4 cellular contexts compared by ENCODE assay signal in genomic region chr12:125074294-125074693, GRCh38. TPM values are rescaled to one million over a fixed set of nuclear protein-coding genes. Genes with fewer than 3 reads are reported as not detected.
DNase-seq lines count a peak whose midpoint lies in the region; ATAC-seq, FAIRE-seq and TF ChIP-seq lines count a peak whose summit lies in the region.
"Not testable (repeated sequence)": the region's sequence is repeated elsewhere in the genome, so short reads cannot be mapped to it uniquely, and the experiment has no call there.

No MANE protein-coding gene starts in this region.

- peaks cover 40% of the 10 kb centered on the region for H3K36me3 Mint-ChIP-seq in GM23338 (ENCODE audit: low read depth)

- H3F3A ChIP-seq in GM23338 (replicated peaks; ENCODE audit: low read depth), result not testable (repeated sequence)

- intact Hi-C loops in K562 (cut with micrococcal nuclease); HepG2 (cut with micrococcal nuclease; ENCODE audit: unreplicated experiment): not testable (repeated sequence)

- DNase-seq in GM23338 (ENCODE audit: low spot score); K562 (ENCODE audit: extremely low read depth in 1 of 4, low spot score in 3 of 4); HepG2 (ENCODE audit: low spot score): not testable (repeated sequence)

- TF ChIP-seq CTCF in GM23338 (conservative IDR thresholded peaks at IDR 0.05; ENCODE audit: low read depth in 2 of 2); HEK293 (tag by site-specific recombination; IDR thresholded peaks at IDR 0.05); K562 (IDR thresholded peaks at IDR 0.05 in 2 of 3, conservative IDR thresholded peaks at IDR 0.05 in 1 of 3; ENCODE audit: insufficient read depth in 2 of 3, low read depth in 1 of 3, low read length in 3 of 3); HepG2 (CRISPR knock-in tag; IDR thresholded peaks at IDR 0.05): not testable (repeated sequence)

- TF ChIP-seq RAD21 in K562 (CRISPR knock-in tag; conservative IDR thresholded peaks at IDR 0.05 in 1 of 2, IDR thresholded peaks at IDR 0.05 in 1 of 2); HepG2 (CRISPR knock-in tag; IDR thresholded peaks at IDR 0.05): not testable (repeated sequence)

- not testable (repeated sequence) for H3K9ac ChIP-seq in K562 (ENCODE audit: insufficient read depth in 1 of 2, low read depth in 2 of 2, low read length in 2 of 2); HepG2 (ENCODE audit: insufficient read depth, low read depth, low read length)

- not testable (repeated sequence) for H3K9me3 ChIP-seq in HEK293 (ENCODE audit: control insufficient read depth, insufficient read depth, low read depth, low read length); K562 (replicated peaks; ENCODE audit: control insufficient read depth, insufficient read depth, low read depth, low read length); HepG2 (ENCODE audit: low read length)

- H3K27ac Mint-ChIP-seq in GM23338, result not testable (repeated sequence)

- not testable (repeated sequence) for H3K9me1 ChIP-seq in K562 (ENCODE audit: control insufficient read depth, insufficient read depth, low read length)

- not testable (repeated sequence) for H3K9me2 ChIP-seq in GM23338 (ENCODE audit: insufficient read depth)

- H3K4me3 Mint-ChIP-seq in GM23338, result not testable (repeated sequence)

- not testable (repeated sequence) for H3K4me1 ChIP-seq in GM23338 (ENCODE audit: insufficient read depth); HEK293 (ENCODE audit: control insufficient read depth, insufficient read depth, low read length); K562 (replicated peaks in 1 of 2; ENCODE audit: control insufficient read depth in 2 of 2, insufficient read depth in 2 of 2, low read length in 2 of 2); HepG2 (ENCODE audit: insufficient read depth, low read length)

- H3K27ac ChIP-seq in GM23338 (ENCODE audit: low read depth), result peak overlapping the region; percentile 27; the same call in 1 of the 2 replicates
- not testable (repeated sequence) for H3K27ac ChIP-seq in HEK293 (ENCODE audit: extremely low read depth, low read depth, low read length); K562 (ENCODE audit: extremely low read depth, low read depth, low read length); HepG2 (ENCODE audit: extremely low read length, insufficient read depth, low read length)

- H3K79me2 ChIP-seq in GM23338 (replicated peaks; ENCODE audit: insufficient read depth), result peaks cover 48% of the 10 kb centered on the region
- not testable (repeated sequence) for H3K79me2 ChIP-seq in K562 (ENCODE audit: control insufficient read depth, insufficient read depth, low read length); HepG2 (ENCODE audit: insufficient read depth, low read length)

- H3K36me3 ChIP-seq in GM23338 (ENCODE audit: insufficient read depth), result peaks cover 36% of the 10 kb centered on the region
- H3K36me3 ChIP-seq in HEK293 (ENCODE audit: control insufficient read depth in 2 of 2, insufficient read depth in 1 of 2, low read length in 2 of 2), result peaks cover 3 to 41% of the 10 kb centered on the region in 2 experiments; a peak in 2 of 3 replicates
- peaks cover 16% of the 10 kb centered on the region; the same call in 2 of the 3 replicates for H3K36me3 ChIP-seq in K562 (ENCODE audit: control insufficient read depth, insufficient read depth, low read length)
- H3K36me3 ChIP-seq in HepG2 (replicated peaks in 1 of 2; ENCODE audit: control insufficient read depth in 1 of 2, insufficient read depth in 2 of 2, low read length in 2 of 2), result peaks cover 23 to 45% of the 10 kb centered on the region in 2 experiments

- H3K9me3 Mint-ChIP-seq in GM23338, result not testable (repeated sequence)

- BruUV-seq in K562 (replicated peaks; lab: Mats Ljungman, UMichigan); HepG2 (replicated peaks; lab: Mats Ljungman, UMichigan): not testable (repeated sequence)

- in situ Hi-C loops in K562 (cut with MboI); HepG2 (cut with HindIII; ENCODE audit: extremely low pct_ligation_motif_present, low pct_unique_long_range_greater_than_20kb): not testable (repeated sequence)

- WGBS in K562 (ENCODE audit: insufficient coverage, low coverage, missing lambda C conversion rate), result 56% methylated on average over 2 of the region's 2 CpGs
- WGBS in HepG2 (ENCODE audit: low lambda C conversion rate), result 95% methylated on average over 2 of the region's 2 CpGs

- not testable (repeated sequence) for H3K4me1 Mint-ChIP-seq in GM23338

- H3K27me3 Mint-ChIP-seq in GM23338 (ENCODE audit: insufficient read depth, low read depth, poor library complexity), result not testable (repeated sequence)

- H2AFZ ChIP-seq in GM23338; K562 (ENCODE audit: low read depth, low read length); HepG2 (ENCODE audit: low read length): not testable (repeated sequence)

- not testable (repeated sequence) for FAIRE-seq in K562 (lab: Jason Lieb, UNC); HepG2 (lab: Jason Lieb, UNC)

- not testable (repeated sequence) for TF ChIP-seq EP300 in K562 (IDR thresholded peaks at IDR 0.05; ENCODE audit: low read length); HepG2 (IDR thresholded peaks at IDR 0.05; ENCODE audit: low read depth in 2 of 2, low read length in 2 of 2); HepG2 (CRISPR knock-in tag; IDR thresholded peaks at IDR 0.05; ENCODE audit: borderline replicate concordance)

- CTCF ChIA-PET in HEK293 (lab: Yijun Ruan, JAX); K562 (lab: Yijun Ruan, JAX; ENCODE audit: low intra/inter-chr PET ratio); HepG2 (lab: Yijun Ruan, JAX; ENCODE audit: low intra/inter-chr PET ratio, low total read pairs): not testable (repeated sequence)

- H3K27me3 ChIP-seq in GM23338 (ENCODE audit: insufficient read depth); HepG2 (ENCODE audit: control insufficient read depth in 1 of 2, insufficient read depth in 2 of 2, low read length in 2 of 2): not testable (repeated sequence)
- H3K27me3 ChIP-seq in K562 (ENCODE audit: control insufficient read depth in 2 of 2, insufficient read depth in 2 of 2, low read length in 2 of 2), result peaks cover 0 to 11% of the 10 kb centered on the region in 2 experiments; a peak in 1 of 5 replicates

- H4K20me1 ChIP-seq in GM23338 (replicated peaks; ENCODE audit: insufficient read depth), result peaks cover 35% of the 10 kb centered on the region
- H4K20me1 ChIP-seq in K562 (replicated peaks; ENCODE audit: control insufficient read depth, insufficient read depth, low read length); HepG2 (ENCODE audit: insufficient read depth, low read length): not testable (repeated sequence)

- POLR2A ChIA-PET in HEK293 (lab: Yijun Ruan, JAX); HepG2 (lab: Yijun Ruan, JAX): not testable (repeated sequence)
- POLR2A ChIA-PET in K562 (lab: Yijun Ruan, JAX), result interaction anchor here (1.2 kb wide), 1 partner anchor 9 kb away, joined by 5 read pairs; the partner anchor contains the start of gene AACS

- not testable (repeated sequence) for TF ChIP-seq POLR2A in K562 (conservative IDR thresholded peaks at IDR 0.05); HepG2 (IDR thresholded peaks at IDR 0.05; ENCODE audit: insufficient read depth in 1 of 2, low read depth in 2 of 2, low read length in 2 of 2)

- not testable (repeated sequence) for ATAC-seq in GM23338, K562, HepG2

- not testable (repeated sequence) for H3K4me3 ChIP-seq in GM23338; HEK293 (ENCODE audit: low read depth, low read length); K562; HepG2 (replicated peaks in 1 of 3; ENCODE audit: insufficient read depth in 1 of 3, low read depth in 2 of 3, low read length in 3 of 3)

- not testable (repeated sequence) for H3K4me2 ChIP-seq in GM23338; K562 (ENCODE audit: insufficient read depth, low read length); HepG2 (ENCODE audit: low read depth, low read length)

RNA-seq across cellular contexts. Expression of gene AACS, which starts 9.1 kb away (rescaled TPM):
- total RNA-seq in GM23338 (2014; rRNA removed; shearing (Covaris generic)), result 64.4 and 64.5 TPM in 2 replicates
- polyA plus RNA-seq in GM23338 (2016; fragmentation: Nextera tagmentation; extraction: Ambion mirVana), result 31.1 and 33.0 TPM in 2 replicates
- total RNA-seq in K562 (2011; cell fraction: chromatin; rRNA removed; ENCODE audit: low replicate concordance), result 70.2 and 94.5 TPM in 2 replicates
- total RNA-seq in K562 (2011; cell fraction: nucleolus; rRNA removed), result 32.8 and 38.7 TPM in 2 replicates
- total RNA-seq in K562 (2011; cell fraction: nucleoplasm; rRNA removed), result 53.8 and 66.5 TPM in 2 replicates
- total RNA-seq in K562 (2014; rRNA removed), result 5.9 and 8.0 TPM in 2 replicates
- total RNA-seq in K562 (2014; rRNA removed; fragmentation: Illumina TruSeq; extraction: Trizol), result 4.3 and 5.5 TPM in 2 replicates
- total RNA-seq in K562 (2015; rRNA removed; fragmentation: Illumina TruSeq; extraction: Trizol), result 4.9 and 6.0 TPM in 2 replicates
- total RNA-seq in K562 (2021), result 13.0 and 13.5 TPM in 2 replicates
- 5.5 and 6.3 TPM in 2 replicates for polyA plus RNA-seq in K562 (2011; rRNA removed)
- 4.7 and 6.1 TPM in 2 replicates for polyA plus RNA-seq in K562 (2011; cell fraction: cytosol; rRNA removed)
- polyA plus RNA-seq in K562 (2011; cell fraction: nucleus; rRNA removed), result 13.1 and 25.4 TPM in 2 replicates
- 8.4 and 12.8 TPM in 2 replicates for polyA plus RNA-seq in K562 (2012)
- 6.2 and 7.5 TPM in 2 replicates for polyA plus RNA-seq in K562 (2014; fragmentation: Illumina TruSeq; extraction: Trizol)
- polyA plus RNA-seq in K562 (2014; fragmentation: Nextera tagmentation; extraction: Ambion mirVana), result 1 to 10 TPM; 2.4 TPM
- polyA plus RNA-seq in K562 (2014; rRNA removed), result 6.7 and 8.0 TPM in 2 replicates
- polyA minus RNA-seq in K562 (2011; rRNA and poly(A)+ RNA removed), result 9.2 and 16.2 TPM in 2 replicates
- 4.3 and 8.6 TPM in 2 replicates for polyA minus RNA-seq in K562 (2011; cell fraction: cytosol; rRNA and poly(A)+ RNA removed)
- 10.0 and 10.8 TPM in 2 replicates for polyA minus RNA-seq in K562 (2011; cell fraction: nucleus; rRNA and poly(A)+ RNA removed)
- 26.3 and 28.8 TPM in 2 replicates for total RNA-seq in HepG2 (2016; rRNA removed; fragmentation: Illumina TruSeq; extraction: Trizol)
- 8.4 and 10.7 TPM in 2 replicates for total RNA-seq in HepG2 (2016; cell fraction: cytosol; rRNA removed; fragmentation: Illumina TruSeq; extraction: Trizol; ENCODE audit: low read depth)
- total RNA-seq in HepG2 (2016; cell fraction: insoluble cytoplasmic fraction; rRNA removed; fragmentation: Illumina TruSeq; extraction: Trizol), result 22.7 and 29.1 TPM in 2 replicates
- total RNA-seq in HepG2 (2016; cell fraction: membrane; rRNA removed; fragmentation: Illumina TruSeq; extraction: Trizol), result 18.6 and 20.0 TPM in 2 replicates
- 22.1 and 23.1 TPM in 2 replicates for total RNA-seq in HepG2 (2016; cell fraction: nucleus; rRNA removed; fragmentation: Illumina TruSeq; extraction: Trizol)
- polyA plus RNA-seq in HepG2 (2011; rRNA removed), result 23.3 and 23.5 TPM in 2 replicates
- 19.3 and 21.2 TPM in 2 replicates for polyA plus RNA-seq in HepG2 (2011; cell fraction: cytosol; rRNA removed)
- 37.9 and 38.1 TPM in 2 replicates for polyA plus RNA-seq in HepG2 (2011; cell fraction: nucleus; rRNA removed)
- 23.5 and 30.2 TPM in 2 replicates for polyA plus RNA-seq in HepG2 (2012)
- polyA plus RNA-seq in HepG2 (2016; cell fraction: cytosol; fragmentation: Illumina TruSeq; extraction: Trizol; ENCODE audit: low read depth), result 4.5 and 5.2 TPM in 2 replicates
- polyA plus RNA-seq in HepG2 (2016; cell fraction: insoluble cytoplasmic fraction; fragmentation: Illumina TruSeq; extraction: Trizol; ENCODE audit: low read depth), result 22.1 and 25.9 TPM in 2 replicates
- 10.6 and 13.7 TPM in 2 replicates for polyA plus RNA-seq in HepG2 (2016; cell fraction: membrane; fragmentation: Illumina TruSeq; extraction: Trizol; ENCODE audit: low read depth)
- polyA plus RNA-seq in HepG2 (2016; cell fraction: nucleus; fragmentation: Illumina TruSeq; extraction: Trizol; ENCODE audit: insufficient read depth, low read depth), result 30.6 and 33.2 TPM in 2 replicates
- polyA minus RNA-seq in HepG2 (2011; rRNA and poly(A)+ RNA removed; ENCODE audit: low replicate concordance), result 35.1 and 50.6 TPM in 2 replicates
- 17.8 and 17.9 TPM in 2 replicates for polyA minus RNA-seq in HepG2 (2011; cell fraction: cytosol; rRNA and poly(A)+ RNA removed)
- polyA minus RNA-seq in HepG2 (2011; cell fraction: nucleus; rRNA and poly(A)+ RNA removed), result 23.1 and 26.7 TPM in 2 replicates
